Comparison of ENCODE assay signal across 8 cellular contexts in the genomic region with DNA sequence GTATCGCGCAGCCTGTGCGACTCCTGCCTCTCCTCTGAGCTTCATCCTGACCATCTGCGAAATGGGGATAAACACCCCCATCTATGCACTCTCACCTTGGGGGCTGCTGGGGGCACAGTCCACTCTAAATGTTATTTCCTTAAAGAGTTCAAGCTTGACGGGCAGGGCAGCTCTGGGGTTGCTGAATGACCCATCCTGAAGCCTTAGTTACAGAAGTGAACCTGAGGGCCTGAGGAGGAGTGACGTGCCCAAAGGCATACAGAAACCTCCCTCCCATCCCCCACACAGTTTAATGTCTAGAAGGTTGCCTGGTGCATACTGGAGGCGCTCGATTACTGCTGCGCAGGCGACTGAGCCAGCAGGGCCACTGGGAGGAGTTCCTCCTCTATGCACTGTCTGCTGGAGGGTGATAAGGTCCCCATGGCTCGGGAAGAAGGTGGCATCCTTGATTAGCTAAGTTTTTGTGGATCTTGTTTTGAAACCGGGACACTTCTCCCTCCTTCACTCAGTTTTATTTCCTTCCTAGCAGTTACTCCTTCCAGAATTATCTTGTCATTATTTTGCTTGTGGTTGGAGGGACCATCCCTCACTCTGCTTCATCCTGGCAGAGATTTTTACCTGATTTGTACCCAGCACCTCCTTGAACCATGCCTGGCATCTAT. TPM values are rescaled to one million over a fixed set of nuclear protein-coding genes. Genes with fewer than 3 reads are reported as not detected.
DNase-seq lines count a peak whose midpoint lies in the region; ATAC-seq, FAIRE-seq and TF ChIP-seq lines count a peak whose summit lies in the region.

No MANE protein-coding gene starts in this region.

- no peak for TF ChIP-seq CTCF in CD14-positive monocyte (IDR thresholded peaks at IDR 0.05)
- TF ChIP-seq CTCF in fibroblast of pulmonary artery (IDR thresholded peaks at IDR 0.05; ENCODE audit: low read length, missing control alignments) = no peak
- TF ChIP-seq CTCF in tibial nerve (IDR thresholded peaks at IDR 0.05) = no peak

- H3K4me3 ChIP-seq in fibroblast of pulmonary artery (replicated peaks; ENCODE audit: low read depth, low read length) = peak overlapping the region; percentile 55
- peak overlapping the region; percentile 79 to 80 for H3K4me3 ChIP-seq in neuronal stem cell (ENCODE audit: low read length in 2 of 2)
- H3K4me3 ChIP-seq in tibial nerve = peak overlapping the region; percentile 64 to 88 (median 80)

- H3K36me3 ChIP-seq in neuronal stem cell (replicated peaks in 1 of 2; ENCODE audit: control insufficient read depth in 2 of 2, insufficient read depth in 2 of 2, low read length in 2 of 2) = peaks cover 17 to 31% of the 10 kb centered on the region in 2 donors
- H3K36me3 ChIP-seq in tibial nerve = peaks cover 0 to 28% (median 5%) of the 10 kb centered on the region in 3 donors

- H3K4me1 Mint-ChIP-seq in CD14-positive monocyte = peaks cover 30% of the 10 kb centered on the region

- H3K9me3 Mint-ChIP-seq in CD14-positive monocyte = no peaks in the 10 kb centered on the region

- H3K9ac ChIP-seq in neuronal stem cell (ENCODE audit: low read depth, low read length, poor library complexity) = no peak overlapping the region

- H2AFZ ChIP-seq in neuronal stem cell (ENCODE audit: low read length) = peak overlapping the region; percentile 87

- no peak for TF ChIP-seq POLR2A in tibial nerve (IDR thresholded peaks at IDR 0.05)

- H3K14ac ChIP-seq in neuronal stem cell (ENCODE audit: low read length) = no peak overlapping the region

- DNase-seq in CD14-positive monocyte (ENCODE audit: low spot score) = peak; percentile 88
- peak; percentile 78 for DNase-seq in GM19239 (ENCODE audit: insufficient read length, low spot score)
- DNase-seq in OCI-M1 (lab: John Stamatoyannopoulos, UW) = peak; percentile 99
- DNase-seq in activated T-cell treated with anti-CD3 and anti-CD28 coated beads, Interleukin-2, amount 50 U/mL, for 1 hour = peak; percentile 65
- peak; percentile 67 for DNase-seq in fibroblast of pulmonary artery (ENCODE audit: low read depth)
- DNase-seq in neuronal stem cell (ENCODE audit: low spot score) = peak; percentile 30
- peak in 1 of 2 donors; percentile 57 for DNase-seq in tibial nerve (ENCODE audit: low spot score in 2 of 2)

- TF ChIP-seq EP300 in tibial nerve (IDR thresholded peaks at IDR 0.05) = no peak

- ATAC-seq in HG03442 (IDR thresholded peaks at IDR 0.05; ENCODE audit: unreplicated experiment) = peak; percentile 53

- no peak overlapping the region for H3K27ac ChIP-seq in neuronal stem cell (replicated peaks; ENCODE audit: low read length)
- peak overlapping the region in 3 of 4 donors; percentile 94 to 97 (median 95) for H3K27ac ChIP-seq in tibial nerve

- peak overlapping the region; percentile 14 for H2BK12ac ChIP-seq in neuronal stem cell (ENCODE audit: low read length)

- WGBS in neuronal stem cell (ENCODE audit: extremely low coverage in 2 of 2, insufficient read length in 2 of 2, insufficient replicate concordance in 1 of 2), 2 donors = no CpG with 5 or more reads among the region's 12 CpGs
- 10 to 11% methylated on average over 12 of the region's 12 CpGs for WGBS in tibial nerve, 2 donors

- H3K4me1 ChIP-seq in neuronal stem cell (ENCODE audit: control insufficient read depth in 2 of 2, insufficient read depth in 1 of 2, low read depth in 1 of 2, low read length in 2 of 2) = peaks cover 4 to 8% of the 10 kb centered on the region in 2 donors
- H3K4me1 ChIP-seq in tibial nerve = peaks cover 0 to 22% (median 11%) of the 10 kb centered on the region in 4 donors

- peak overlapping the region; percentile 45 for H3K4me2 ChIP-seq in neuronal stem cell (ENCODE audit: insufficient read depth, low read length, poor library complexity, severe bottlenecking)

- H3K23ac ChIP-seq in neuronal stem cell (ENCODE audit: low read depth, low read length, poor library complexity) = no peak overlapping the region

- H3K4me3 Mint-ChIP-seq in CD14-positive monocyte = peak overlapping the region; percentile 91

- no peak overlapping the region for H2BK15ac ChIP-seq in neuronal stem cell (ENCODE audit: low read length)

- peak overlapping the region; percentile 93 to 98 (median 95) for H3K27ac Mint-ChIP-seq in CD14-positive monocyte

- H2AK5ac ChIP-seq in neuronal stem cell (ENCODE audit: low read depth, low read length) = peak overlapping the region; percentile 3

- intact Hi-C loops in CD14-positive monocyte (cut with micrococcal nuclease) = loop anchor here in 1 of 2 donors (1.0 to 5.0 kb wide), 2 partner anchors 13 to 33 kb away; a partner anchor contains a TSS

- no peak overlapping the region for H4K91ac ChIP-seq in neuronal stem cell (ENCODE audit: low read depth, low read length, poor library complexity)

- FAIRE-seq in GM19239 (lab: Jason Lieb, UNC) = peak; percentile 67

- no peak overlapping the region for H2BK120ac ChIP-seq in neuronal stem cell (ENCODE audit: low read depth, low read length)

- H3K4ac ChIP-seq in neuronal stem cell (ENCODE audit: low read length) = no peak overlapping the region

- H3K79me1 ChIP-seq in neuronal stem cell (ENCODE audit: low read depth, low read length) = peaks cover 10% of the 10 kb centered on the region

- peaks cover 24 to 26% of the 10 kb centered on the region in 2 donors for H3K36me3 Mint-ChIP-seq in CD14-positive monocyte

- no peak overlapping the region for H4K8ac ChIP-seq in neuronal stem cell (ENCODE audit: low read depth, low read length)

- H3K27me3 Mint-ChIP-seq in CD14-positive monocyte (ENCODE audit: low read depth in 3 of 3) = peaks cover 0 to 5% (median 0%) of the 10 kb centered on the region in 3 donors

- H3K18ac ChIP-seq in neuronal stem cell (ENCODE audit: low read length) = peak overlapping the region; percentile 91

- H2BK5ac ChIP-seq in neuronal stem cell (ENCODE audit: low read length) = peak overlapping the region; percentile 33

- H3K9me3 ChIP-seq in neuronal stem cell (replicated peaks in 1 of 2; ENCODE audit: control insufficient read depth in 2 of 2, insufficient read depth in 1 of 2, low read depth in 1 of 2, low read length in 2 of 2) (no peaks in the 10 kb centered on the region), tibial nerve (no peaks in the 10 kb centered on the region)

- H3K27me3 ChIP-seq in neuronal stem cell (ENCODE audit: control insufficient read depth in 3 of 3, insufficient read depth in 3 of 3, low read depth in 1 of 3, low read length in 3 of 3) (no peaks in the 10 kb centered on the region), tibial nerve (no peaks in the 10 kb centered on the region)

RNA-seq across cellular contexts. Expression of a gene that starts 0.6 kb away (rescaled TPM):
- 10 to 100 TPM; 78.0 to 81.2 TPM for polyA plus RNA-seq in CD14-positive monocyte
- polyA plus RNA-seq in neuronal stem cell (2013, experiment 1 of 2) = 215 TPM
- 207 TPM for polyA plus RNA-seq in neuronal stem cell (2013, experiment 2 of 2)
- total RNA-seq in tibial nerve = 100 to 1,000 TPM; 391 to 451 (median 434) TPM

RNA-seq across cellular contexts. Expression of a gene that starts 13.7 kb away (rescaled TPM):
- 10 to 100 TPM; 74.4 to 87.9 TPM for polyA plus RNA-seq in CD14-positive monocyte
- 150 TPM for polyA plus RNA-seq in neuronal stem cell (2013, experiment 1 of 2)
- 148 TPM for polyA plus RNA-seq in neuronal stem cell (2013, experiment 2 of 2)
- total RNA-seq in tibial nerve = 100 to 1,000 TPM; 122 to 298 (median 167) TPM

RNA-seq across cellular contexts. Expression of a gene that starts 22.1 kb away (rescaled TPM):
- 10 to 100 TPM; 12.2 to 12.6 TPM for polyA plus RNA-seq in CD14-positive monocyte
- 5.2 TPM for polyA plus RNA-seq in neuronal stem cell (2013, experiment 1 of 2)
- polyA plus RNA-seq in neuronal stem cell (2013, experiment 2 of 2) = 5.2 TPM
- total RNA-seq in tibial nerve = 10 to 100 TPM; 13.8 to 45.9 (median 26.0) TPM

RNA-seq across cellular contexts. Expression of a gene that starts 27.7 kb away (rescaled TPM):
- 100 to 1,000 TPM; 832 to 896 TPM for polyA plus RNA-seq in CD14-positive monocyte
- polyA plus RNA-seq in neuronal stem cell (2013, experiment 1 of 2) = 1,321 TPM
- 1,289 TPM for polyA plus RNA-seq in neuronal stem cell (2013, experiment 2 of 2)
- total RNA-seq in tibial nerve = 100 to 1,000 TPM; 504 to 826 (median 521) TPM

RNA-seq across cellular contexts. Expression of a gene that starts 44.7 kb away (rescaled TPM):
- polyA plus RNA-seq in CD14-positive monocyte = 100 to 1,000 TPM in 1 of 2 donors, 10 to 100 TPM in 1; 83.7 to 122 TPM
- polyA plus RNA-seq in neuronal stem cell (2013, experiment 1 of 2) = 85.7 TPM
- 81.2 TPM for polyA plus RNA-seq in neuronal stem cell (2013, experiment 2 of 2)
- total RNA-seq in tibial nerve = 100 to 1,000 TPM; 186 to 226 (median 210) TPM
